In the genomic region with DNA sequence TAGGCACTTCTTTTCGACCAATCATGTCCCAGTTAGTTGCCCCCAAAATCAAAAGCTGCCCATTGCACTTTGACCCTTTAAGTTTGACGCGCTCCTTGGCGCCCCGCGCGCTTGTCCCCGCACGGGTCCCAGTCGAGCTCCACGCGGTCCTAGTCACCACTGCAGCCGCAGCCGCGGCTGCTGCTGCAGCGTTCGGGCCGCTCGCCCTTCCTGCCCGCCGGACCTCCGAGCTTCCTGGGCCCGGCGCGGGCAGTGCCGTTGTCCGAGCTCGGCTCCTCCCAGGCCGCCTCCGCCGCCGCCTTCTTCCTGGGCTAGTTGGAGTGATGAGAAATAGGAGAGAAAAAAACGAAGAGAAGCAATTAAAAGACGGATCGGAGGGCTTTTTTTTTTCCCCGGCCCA, we compare ENCODE assay signal across 27 cellular contexts.
"Had no signal": no experiment of that assay in that cellular context is flagged by ENCODE, and none has a peak within 500 bp of the region (broad histone marks: within the 10 kb centered on the region; RNA-seq: fewer than 3 reads in every experiment).

No MANE protein-coding gene starts in this region.

- H3K27ac Mint-ChIP-seq: stimulated activated effector memory CD8-positive, alpha-beta T cell treated with anti-CD3 and anti-CD28 coated beads, Interleukin-12 subunit alpha, Interleukin-12 subunit beta, amount 100 ng/mL, for 72 hours; stimulated activated naive B cell treated with anti-CD40 and anti-IgM and Interleukin-4, amounts not matched to agents 10 μg/mL and 1 μg/mL and 100 μg/mL, for 72 hours; stimulated activated naive CD8-positive, alpha-beta T cell treated with anti-CD3 and anti-CD28 coated beads, Interleukin-15, amount 100 ng/mL, for 72 hours; stimulated activated naive CD8-positive, alpha-beta T cell treated with anti-CD3 and anti-CD28 coated beads, Interleukin-15, Interleukin-2, amounts not matched to agents 100 ng/mL and 50 ng/mL, for 24 hours; type B pancreatic cell had no signal

- H3K27me3 Mint-ChIP-seq: type B pancreatic cell had no signal

- H3K4me3 Mint-ChIP-seq: stimulated activated effector memory CD8-positive, alpha-beta T cell treated with anti-CD3 and anti-CD28 coated beads, Interleukin-12 subunit alpha, Interleukin-12 subunit beta, amount 100 ng/mL, for 72 hours; stimulated activated naive B cell treated with anti-CD40 and anti-IgM and Interleukin-4, amounts not matched to agents 10 μg/mL and 1 μg/mL and 100 μg/mL, for 72 hours; stimulated activated naive CD8-positive, alpha-beta T cell treated with anti-CD3 and anti-CD28 coated beads, Interleukin-15, amount 100 ng/mL, for 72 hours; stimulated activated naive CD8-positive, alpha-beta T cell treated with anti-CD3 and anti-CD28 coated beads, Interleukin-15, Interleukin-2, amounts not matched to agents 100 ng/mL and 50 ng/mL, for 24 hours; type B pancreatic cell had no signal

- H3K4me1 ChIP-seq: suprapubic skin, testis, tibial nerve, transverse colon, upper lobe of left lung, upper lobe of right lung, uterus had no signal

- H3K4me1 Mint-ChIP-seq: stimulated activated effector memory CD8-positive, alpha-beta T cell treated with anti-CD3 and anti-CD28 coated beads, Interleukin-12 subunit alpha, Interleukin-12 subunit beta, amount 100 ng/mL, for 72 hours; stimulated activated naive B cell treated with anti-CD40 and anti-IgM and Interleukin-4, amounts not matched to agents 10 μg/mL and 1 μg/mL and 100 μg/mL, for 72 hours; stimulated activated naive CD8-positive, alpha-beta T cell treated with anti-CD3 and anti-CD28 coated beads, Interleukin-15, amount 100 ng/mL, for 72 hours had no signal

- H3K27me3 ChIP-seq: stomach, suprapubic skin, testis, thyroid gland, tibial artery, tibial nerve, transverse colon, upper lobe of left lung, upper lobe of right lung, uterus, vagina had no signal

- H3K36me3 Mint-ChIP-seq: stimulated activated effector memory CD8-positive, alpha-beta T cell treated with anti-CD3 and anti-CD28 coated beads, Interleukin-12 subunit alpha, Interleukin-12 subunit beta, amount 100 ng/mL, for 72 hours; stimulated activated naive B cell treated with anti-CD40 and anti-IgM and Interleukin-4, amounts not matched to agents 10 μg/mL and 1 μg/mL and 100 μg/mL, for 72 hours; type B pancreatic cell had no signal

- H3K4me3 ChIP-seq: stomach, suprapubic skin, thoracic aorta, thyroid gland, tibial artery, tibial nerve, transverse colon, upper lobe of left lung, upper lobe of right lung, uterus, vagina had no signal

- H3K27ac ChIP-seq: stomach, suprapubic skin, testis, thoracic aorta, thyroid gland, tibial artery, tibial nerve, transverse colon, upper lobe of left lung, upper lobe of right lung, uterus, vagina had no signal

- ATAC-seq: stimulated activated effector memory CD8-positive, alpha-beta T cell treated with anti-CD3 and anti-CD28 coated beads, Interleukin-12 subunit alpha, Interleukin-12 subunit beta, amount 100 ng/mL, for 72 hours; stimulated activated naive B cell treated with anti-CD40 and anti-IgM and Interleukin-4, amounts not matched to agents 10 μg/mL and 1 μg/mL and 100 μg/mL, for 72 hours; stimulated activated naive CD8-positive, alpha-beta T cell treated with anti-CD3 and anti-CD28 coated beads, Interleukin-15, amount 100 ng/mL, for 72 hours; stimulated activated naive CD8-positive, alpha-beta T cell treated with anti-CD3 and anti-CD28 coated beads, Interleukin-15, Interleukin-2, amounts not matched to agents 100 U/mL and 50 U/mL, for 24 hours had no signal

- H3K36me3 ChIP-seq: stomach, suprapubic skin, thoracic aorta, thyroid gland, tibial artery, tibial nerve, transverse colon, upper lobe of left lung, upper lobe of right lung, uterus, vagina had no signal

- DNase-seq: stimulated activated CD4-positive, alpha-beta T cell treated with anti-CD3 and anti-CD28 coated beads, Interleukin-2, amount 100 ng/mL, for 48 hours; stimulated activated CD4-positive, alpha-beta T cell treated with anti-CD3 and anti-CD28 coated beads, Interleukin-4, amount 100 ng/mL, for 1 hour; stimulated activated CD4-positive, alpha-beta T cell treated with anti-CD3 and anti-CD28 coated beads, Interleukin-4, amount 100 ng/mL, for 24 hours; stimulated activated CD4-positive, alpha-beta T cell treated with anti-CD3 and anti-CD28 coated beads, Interleukin-4, amount 100 ng/mL, for 4 hours; stimulated activated CD8-positive, alpha-beta memory T cell treated with anti-CD3 and anti-CD28 coated beads, Interleukin-4, amount 100 ng/mL, for 48 hours; stimulated activated naive B cell treated with anti-CD40 and anti-IgM and Interleukin-4, amounts not matched to agents 10 μg/mL and 1 μg/mL and 100 μg/mL, for 72 hours; stimulated activated naive CD4-positive, alpha-beta T cell; stimulated activated naive CD4-positive, alpha-beta T cell treated with Interleukin-2 at 50 U/mL for 16 hours; stimulated activated naive CD8-positive, alpha-beta T cell treated with anti-CD3 and anti-CD28 coated beads, Interleukin-15, amount 100 ng/mL, for 72 hours; stimulated activated naive CD8-positive, alpha-beta T cell treated with anti-CD3 and anti-CD28 coated beads, Interleukin-15, Interleukin-2, amounts not matched to agents 100 U/mL and 50 U/mL, for 24 hours; stomach; substantia nigra; testis; thyroid gland; tibial artery; transverse colon; trophoblast cell; upper lobe of right lung; uterus had no signal

- H3K9me3 Mint-ChIP-seq: type B pancreatic cell had no signal
